In genomic region chr2:200252661-200253067, GRCh38 we compare ENCODE assay signal across 12 cellular contexts. TPM values are rescaled to one million over a fixed set of nuclear protein-coding genes. Genes with fewer than 3 reads are reported as not detected.
DNase-seq lines count a peak whose midpoint lies in the region; ATAC-seq and TF ChIP-seq lines count a peak whose summit lies in the region.
"Had no signal": no experiment of that assay in that cellular context is flagged by ENCODE, and none has a peak within 500 bp of the region (broad histone marks: within the 10 kb centered on the region; RNA-seq: fewer than 3 reads in every experiment).

No MANE protein-coding gene starts in this region.

- H3K9me3 ChIP-seq in mammary epithelial cell (replicated peaks; ENCODE audit: insufficient read depth, low read length) (no peaks in the 10 kb centered on the region), prostate gland (no peaks in the 10 kb centered on the region)
- H3K9me3 ChIP-seq: lower lobe of right lung, spleen had no signal

- TF ChIP-seq POLR2A in prostate gland (IDR thresholded peaks at IDR 0.05), result no peak

- no peaks in the 10 kb centered on the region for H3K79me2 ChIP-seq in mammary epithelial cell (ENCODE audit: insufficient read depth, low read length)

- in situ Hi-C loops in mammary epithelial cell (cut with MboI; ENCODE audit: low sequenced_read_pairs in 2 of 2), result no loop called here

- H3K4me2 ChIP-seq in mammary epithelial cell (ENCODE audit: insufficient read depth, low read depth, low read length), result no peak overlapping the region

- CTCF ChIA-PET in mammary epithelial cell (lab: Charles Lee; ENCODE audit: low non-redundant PET), result no interaction called here

- no peaks in the 10 kb centered on the region for H3K4me1 ChIP-seq in mammary epithelial cell (ENCODE audit: insufficient read depth, low read length)
- H3K4me1 ChIP-seq in prostate gland (replicated peaks), result no peaks in the 10 kb centered on the region
- H3K4me1 ChIP-seq: spleen had no signal

- H3K9ac ChIP-seq in mammary epithelial cell (ENCODE audit: insufficient read depth, low read length), result no peak overlapping the region

- dilution Hi-C loops in mammary epithelial cell (cut with HindIII; ENCODE audit: low sequenced_read_pairs), result no loop called here

- no TSS peak for BruUV-seq in mammary epithelial cell (replicated peaks; lab: Mats Ljungman, UMichigan)

- no peak overlapping the region for H3K4me3 ChIP-seq in mammary epithelial cell (replicated peaks in 1 of 3; ENCODE audit: insufficient read depth in 1 of 3, low read depth in 2 of 3, low read length in 3 of 3)
- no peak overlapping the region for H3K4me3 ChIP-seq in prostate gland
- H3K4me3 ChIP-seq: lower lobe of right lung, spleen had no signal

- no peak for ATAC-seq in GM21528 (IDR thresholded peaks at IDR 0.05; ENCODE audit: low FRiP score, unreplicated experiment)

- no peaks in the 10 kb centered on the region for H3K36me3 ChIP-seq in mammary epithelial cell (ENCODE audit: insufficient read depth, low read length)
- no peaks in the 10 kb centered on the region for H3K36me3 ChIP-seq in prostate gland
- H3K36me3 ChIP-seq: lower lobe of right lung, spleen had no signal

- H4K20me1 ChIP-seq in mammary epithelial cell (ENCODE audit: insufficient read depth, low read length), result no peaks in the 10 kb centered on the region

- WGBS in mammary epithelial cell (ENCODE audit: low coverage, missing lambda C conversion rate), result 100% methylated on average over 1 of the region's 3 CpGs
- 8% methylated on average over 3 of the region's 3 CpGs for WGBS in prostate gland

- H2AFZ ChIP-seq in mammary epithelial cell (ENCODE audit: low read depth, low read length), result no peak overlapping the region

- DNase-seq in HK-2 (ENCODE audit: unreplicated experiment), result peak; percentile 17
- DNase-seq in mammary epithelial cell, result peak; percentile 30
- DNase-seq in islet precursor cell, result peak; percentile 70
- peak; percentile 87 for DNase-seq in smooth muscle cell of the brain vasculature (ENCODE audit: low read depth, low spot score)
- DNase-seq in prostate gland (ENCODE audit: low spot score), result no peak
- DNase-seq in NCI-H82 (lab: John Stamatoyannopoulos, UW), result no peak
- DNase-seq: activated CD4-positive, alpha-beta T cell treated with anti-CD3 and anti-CD28 coated beads, Interleukin-2, amount 50 U/mL, for 4 hours; DMS79; lower lobe of right lung; NCI-H446 treated with DMSO at 0.1 percent for 48 hours; spleen had no signal

- intact Hi-C loops in mammary epithelial cell (cut with micrococcal nuclease) (no loop called here), prostate gland (cut with DNase I) (no loop called here)

- no peak overlapping the region for H3K27ac ChIP-seq in mammary epithelial cell (ENCODE audit: insufficient read depth, low read depth, low read length)
- no peak overlapping the region for H3K27ac ChIP-seq in prostate gland
- H3K27ac ChIP-seq: lower lobe of right lung, spleen had no signal

- H3K27me3 ChIP-seq in mammary epithelial cell (ENCODE audit: insufficient read depth, low read length) (no peaks in the 10 kb centered on the region), prostate gland (replicated peaks; ENCODE audit: insufficient read depth) (no peaks in the 10 kb centered on the region)

- no peak for TF ChIP-seq CTCF in mammary epithelial cell (conservative IDR thresholded peaks at IDR 0.05 in 1 of 2, IDR thresholded peaks at IDR 0.05 in 1 of 2; ENCODE audit: extremely low read depth in 1 of 2, insufficient read depth in 1 of 2, low read depth in 1 of 2, low read length in 2 of 2)
- TF ChIP-seq CTCF in prostate gland (IDR thresholded peaks at IDR 0.05), result no peak

RNA-seq across cellular contexts. Expression of gene SPATS2L, which starts 53.8 kb away (rescaled TPM):
- 10 to 100 TPM; 60.0 to 98.2 TPM for total RNA-seq in mammary epithelial cell
- polyA plus RNA-seq in mammary epithelial cell, result 119 TPM
- 87.0 TPM for polyA minus RNA-seq in mammary epithelial cell
- total RNA-seq in prostate gland, result 10 to 100 TPM; 77.4 to 88.7 TPM

Comparison
In these comparisons a context has a peak if more than half of its experiments do, and no peak if none do; other contexts are left out.
1. DNase-seq: peak in HK-2 (single experiment), mammary epithelial cell (single experiment), islet precursor cell (single experiment) and smooth muscle cell of the brain vasculature (single experiment); none in prostate gland (single experiment) and NCI-H82 (single experiment).